2 cellular contexts compared by ENCODE assay signal in the genomic region with DNA sequence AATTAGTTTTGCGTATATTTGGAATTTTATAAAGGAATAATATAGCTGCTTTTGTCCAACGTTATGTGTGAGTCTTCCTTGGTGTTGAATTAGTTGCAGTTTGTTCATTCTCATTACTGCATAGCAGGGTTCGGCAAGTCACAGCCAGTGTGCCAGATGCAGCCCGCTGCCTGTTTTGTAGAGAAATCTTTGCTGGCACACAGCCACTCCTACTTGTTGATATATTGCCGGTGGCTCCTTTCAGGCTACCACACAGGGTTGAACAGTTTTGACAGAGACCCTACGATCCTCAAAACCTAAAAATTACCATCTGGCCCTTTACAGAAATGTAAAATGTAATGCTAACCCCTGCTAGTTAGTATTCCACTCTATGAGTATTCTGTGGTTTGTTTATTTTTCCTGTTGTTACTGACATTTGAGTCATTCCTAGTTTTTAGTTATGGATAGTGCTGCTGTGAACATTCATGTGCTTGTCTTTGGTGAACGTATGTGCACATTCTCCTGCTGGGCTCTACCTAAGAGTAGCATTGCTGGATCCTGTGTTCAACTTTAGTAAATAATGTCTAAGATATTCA.
TF ChIP-seq lines count a peak whose summit lies in the region.

No MANE protein-coding gene starts in this region.

TF ChIP-seq in HepG2, 621 proteins besides CTCF, POLR2A, EP300 and RAD21:
- TF ChIP-seq ZKSCAN8 (CRISPR knock-in tag; IDR thresholded peaks at IDR 0.05; ENCODE audit: borderline replicate concordance) (no peak), SMARCC2 (IDR thresholded peaks at IDR 0.05) (no peak), PBX3 (CRISPR knock-in tag; IDR thresholded peaks at IDR 0.05; ENCODE audit: borderline replicate concordance) (no peak), HOXA9 (CRISPR knock-in tag; IDR thresholded peaks at IDR 0.05; ENCODE audit: borderline replicate concordance) (no peak), ZHX1 (CRISPR knock-in tag; IDR thresholded peaks at IDR 0.05; ENCODE audit: low read depth) (no peak), ZNF598 (CRISPR knock-in tag; IDR thresholded peaks at IDR 0.05; ENCODE audit: borderline replicate concordance) (no peak), RELA (CRISPR knock-in tag; IDR thresholded peaks at IDR 0.05) (no peak), ZNF556 (CRISPR knock-in tag; IDR thresholded peaks at IDR 0.05; ENCODE audit: borderline replicate concordance) (no peak), ZNF354B (CRISPR knock-in tag; IDR thresholded peaks at IDR 0.05) (no peak), PHF21A (CRISPR knock-in tag; IDR thresholded peaks at IDR 0.05) (no peak), RNF2 (conservative IDR thresholded peaks at IDR 0.05; ENCODE audit: low read depth) (no peak), ZNF292 (CRISPR knock-in tag; IDR thresholded peaks at IDR 0.05; ENCODE audit: borderline replicate concordance, low read depth) (no peak)
- TF ChIP-seq, protein P1, sequence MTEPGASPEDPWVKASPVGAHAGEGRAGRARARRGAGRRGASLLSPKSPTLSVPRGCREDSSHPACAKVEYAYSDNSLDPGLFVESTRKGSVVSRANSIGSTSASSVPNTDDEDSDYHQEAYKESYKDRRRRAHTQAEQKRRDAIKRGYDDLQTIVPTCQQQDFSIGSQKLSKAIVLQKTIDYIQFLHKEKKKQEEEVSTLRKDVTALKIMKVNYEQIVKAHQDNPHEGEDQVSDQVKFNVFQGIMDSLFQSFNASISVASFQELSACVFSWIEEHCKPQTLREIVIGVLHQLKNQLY (CRISPR knock-in tag; IDR thresholded peaks at IDR 0.05): no peak
- TF ChIP-seq, protein P2, sequence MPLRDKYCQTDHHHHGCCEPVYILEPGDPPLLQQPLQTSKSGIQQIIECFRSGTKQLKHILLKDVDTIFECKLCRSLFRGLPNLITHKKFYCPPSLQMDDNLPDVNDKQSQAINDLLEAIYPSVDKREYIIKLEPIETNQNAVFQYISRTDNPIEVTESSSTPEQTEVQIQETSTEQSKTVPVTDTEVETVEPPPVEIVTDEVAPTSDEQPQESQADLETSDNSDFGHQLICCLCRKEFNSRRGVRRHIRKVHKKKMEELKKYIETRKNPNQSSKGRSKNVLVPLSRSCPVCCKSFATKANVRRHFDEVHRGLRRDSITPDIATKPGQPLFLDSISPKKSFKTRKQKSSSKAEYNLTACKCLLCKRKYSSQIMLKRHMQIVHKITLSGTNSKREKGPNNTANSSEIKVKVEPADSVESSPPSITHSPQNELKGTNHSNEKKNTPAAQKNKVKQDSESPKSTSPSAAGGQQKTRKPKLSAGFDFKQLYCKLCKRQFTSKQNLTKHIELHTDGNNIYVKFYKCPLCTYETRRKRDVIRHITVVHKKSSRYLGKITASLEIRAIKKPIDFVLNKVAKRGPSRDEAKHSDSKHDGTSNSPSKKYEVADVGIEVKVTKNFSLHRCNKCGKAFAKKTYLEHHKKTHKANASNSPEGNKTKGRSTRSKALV (CRISPR knock-in tag; IDR thresholded peaks at IDR 0.05): no peak

TF ChIP-seq in WTC11, 78 proteins besides CTCF, POLR2A, EP300 and RAD21:
- TF ChIP-seq RORB (CRISPR knock-in tag; IDR thresholded peaks at IDR 0.05) (no peak), SOX15 (CRISPR knock-in tag; IDR thresholded peaks at IDR 0.05) (no peak), ELF4 (CRISPR knock-in tag; IDR thresholded peaks at IDR 0.05; ENCODE audit: low read depth) (no peak), GRHL2 (CRISPR knock-in tag; IDR thresholded peaks at IDR 0.05; ENCODE audit: insufficient replicate concordance, severe bottlenecking) (no peak), ATF6 (CRISPR knock-in tag; IDR thresholded peaks at IDR 0.05) (no peak), FOXP4 (CRISPR knock-in tag; IDR thresholded peaks at IDR 0.05) (no peak)
- TF ChIP-seq, protein P3, sequence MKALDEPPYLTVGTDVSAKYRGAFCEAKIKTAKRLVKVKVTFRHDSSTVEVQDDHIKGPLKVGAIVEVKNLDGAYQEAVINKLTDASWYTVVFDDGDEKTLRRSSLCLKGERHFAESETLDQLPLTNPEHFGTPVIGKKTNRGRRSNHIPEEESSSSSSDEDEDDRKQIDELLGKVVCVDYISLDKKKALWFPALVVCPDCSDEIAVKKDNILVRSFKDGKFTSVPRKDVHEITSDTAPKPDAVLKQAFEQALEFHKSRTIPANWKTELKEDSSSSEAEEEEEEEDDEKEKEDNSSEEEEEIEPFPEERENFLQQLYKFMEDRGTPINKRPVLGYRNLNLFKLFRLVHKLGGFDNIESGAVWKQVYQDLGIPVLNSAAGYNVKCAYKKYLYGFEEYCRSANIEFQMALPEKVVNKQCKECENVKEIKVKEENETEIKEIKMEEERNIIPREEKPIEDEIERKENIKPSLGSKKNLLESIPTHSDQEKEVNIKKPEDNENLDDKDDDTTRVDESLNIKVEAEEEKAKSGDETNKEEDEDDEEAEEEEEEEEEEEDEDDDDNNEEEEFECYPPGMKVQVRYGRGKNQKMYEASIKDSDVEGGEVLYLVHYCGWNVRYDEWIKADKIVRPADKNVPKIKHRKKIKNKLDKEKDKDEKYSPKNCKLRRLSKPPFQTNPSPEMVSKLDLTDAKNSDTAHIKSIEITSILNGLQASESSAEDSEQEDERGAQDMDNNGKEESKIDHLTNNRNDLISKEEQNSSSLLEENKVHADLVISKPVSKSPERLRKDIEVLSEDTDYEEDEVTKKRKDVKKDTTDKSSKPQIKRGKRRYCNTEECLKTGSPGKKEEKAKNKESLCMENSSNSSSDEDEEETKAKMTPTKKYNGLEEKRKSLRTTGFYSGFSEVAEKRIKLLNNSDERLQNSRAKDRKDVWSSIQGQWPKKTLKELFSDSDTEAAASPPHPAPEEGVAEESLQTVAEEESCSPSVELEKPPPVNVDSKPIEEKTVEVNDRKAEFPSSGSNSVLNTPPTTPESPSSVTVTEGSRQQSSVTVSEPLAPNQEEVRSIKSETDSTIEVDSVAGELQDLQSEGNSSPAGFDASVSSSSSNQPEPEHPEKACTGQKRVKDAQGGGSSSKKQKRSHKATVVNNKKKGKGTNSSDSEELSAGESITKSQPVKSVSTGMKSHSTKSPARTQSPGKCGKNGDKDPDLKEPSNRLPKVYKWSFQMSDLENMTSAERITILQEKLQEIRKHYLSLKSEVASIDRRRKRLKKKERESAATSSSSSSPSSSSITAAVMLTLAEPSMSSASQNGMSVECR (CRISPR knock-in tag; IDR thresholded peaks at IDR 0.05; ENCODE audit: borderline replicate concordance): no peak
- TF ChIP-seq, protein P4, sequence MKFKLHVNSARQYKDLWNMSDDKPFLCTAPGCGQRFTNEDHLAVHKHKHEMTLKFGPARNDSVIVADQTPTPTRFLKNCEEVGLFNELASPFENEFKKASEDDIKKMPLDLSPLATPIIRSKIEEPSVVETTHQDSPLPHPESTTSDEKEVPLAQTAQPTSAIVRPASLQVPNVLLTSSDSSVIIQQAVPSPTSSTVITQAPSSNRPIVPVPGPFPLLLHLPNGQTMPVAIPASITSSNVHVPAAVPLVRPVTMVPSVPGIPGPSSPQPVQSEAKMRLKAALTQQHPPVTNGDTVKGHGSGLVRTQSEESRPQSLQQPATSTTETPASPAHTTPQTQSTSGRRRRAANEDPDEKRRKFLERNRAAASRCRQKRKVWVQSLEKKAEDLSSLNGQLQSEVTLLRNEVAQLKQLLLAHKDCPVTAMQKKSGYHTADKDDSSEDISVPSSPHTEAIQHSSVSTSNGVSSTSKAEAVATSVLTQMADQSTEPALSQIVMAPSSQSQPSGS (CRISPR knock-in tag; IDR thresholded peaks at IDR 0.05; ENCODE audit: borderline replicate concordance, low read depth): no peak
- TF ChIP-seq, protein P5, sequence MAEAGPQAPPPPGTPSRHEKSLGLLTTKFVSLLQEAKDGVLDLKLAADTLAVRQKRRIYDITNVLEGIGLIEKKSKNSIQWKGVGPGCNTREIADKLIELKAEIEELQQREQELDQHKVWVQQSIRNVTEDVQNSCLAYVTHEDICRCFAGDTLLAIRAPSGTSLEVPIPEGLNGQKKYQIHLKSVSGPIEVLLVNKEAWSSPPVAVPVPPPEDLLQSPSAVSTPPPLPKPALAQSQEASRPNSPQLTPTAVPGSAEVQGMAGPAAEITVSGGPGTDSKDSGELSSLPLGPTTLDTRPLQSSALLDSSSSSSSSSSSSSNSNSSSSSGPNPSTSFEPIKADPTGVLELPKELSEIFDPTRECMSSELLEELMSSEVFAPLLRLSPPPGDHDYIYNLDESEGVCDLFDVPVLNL (CRISPR knock-in tag; IDR thresholded peaks at IDR 0.05; ENCODE audit: borderline replicate concordance, low read depth): no peak
